In the genomic region with DNA sequence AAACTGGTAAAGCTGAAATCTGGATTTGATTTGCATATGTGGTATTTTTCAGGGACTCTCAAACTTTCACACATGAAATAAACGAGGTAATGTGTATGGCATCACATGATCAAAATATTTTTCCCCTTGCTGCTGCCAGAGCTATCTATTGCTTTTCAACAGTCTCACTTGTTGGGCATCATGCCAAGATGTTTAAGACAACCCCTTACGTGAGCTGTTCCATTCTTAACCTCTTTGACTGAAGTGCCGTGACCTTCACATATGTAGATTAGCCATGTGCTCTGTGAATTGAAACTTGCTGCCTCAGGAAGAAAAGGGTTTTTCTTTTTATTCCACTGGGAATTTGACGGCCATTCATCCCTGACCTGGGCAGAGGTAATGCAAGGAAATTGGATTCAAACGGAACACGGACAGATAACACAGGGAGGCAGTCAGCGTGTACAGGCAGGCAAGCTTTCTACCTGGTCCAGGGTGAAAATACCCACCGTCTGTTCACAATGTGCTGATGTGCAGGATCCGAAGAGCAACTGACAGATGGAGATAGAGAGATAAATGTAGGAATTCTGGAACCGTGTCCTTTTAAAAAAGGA, we compare ENCODE assay signal across 8 cellular contexts. TPM values are rescaled to one million over a fixed set of nuclear protein-coding genes. Genes with fewer than 3 reads are reported as not detected.
DNase-seq lines count a peak whose midpoint lies in the region; ATAC-seq and TF ChIP-seq lines count a peak whose summit lies in the region.

No MANE protein-coding gene starts in this region.

- peak overlapping the region; percentile 71 for H3K4me3 Mint-ChIP-seq in memory B cell

- TF ChIP-seq CTCF in astrocyte of the spinal cord (IDR thresholded peaks at IDR 0.05; ENCODE audit: low read depth, low read length), result no peak
- no peak for TF ChIP-seq CTCF in gastroesophageal sphincter (IDR thresholded peaks at IDR 0.05)

- peak; percentile 22 for DNase-seq in activated T-cell treated with anti-CD3 and anti-CD28 coated beads for 24 hours (ENCODE audit: low read depth)
- no peak for DNase-seq in activated T-cell treated with anti-CD3 and anti-CD28 coated beads, Interleukin-2, amount 50 U/mL, for 48 hours
- DNase-seq in NCI-H2029 treated with DMSO at 0.1 percent for 48 hours (lab: John Stamatoyannopoulos, UW), result peak; percentile 68
- peak; percentile 37 for DNase-seq in astrocyte of the spinal cord (ENCODE audit: low read depth, low spot score)
- peak in 1 of 2 donors; percentile 56 for DNase-seq in memory B cell (ENCODE audit: low spot score in 2 of 2)
- no peak for DNase-seq in activated gamma-delta T cell treated with Interleukin-2 at 50 U/mL for 16 hours

- H3K9me3 ChIP-seq in gastroesophageal sphincter, result no peaks in the 10 kb centered on the region

- H3K36me3 Mint-ChIP-seq in memory B cell, result peaks cover 5% of the 10 kb centered on the region

- TF ChIP-seq EP300 in gastroesophageal sphincter (IDR thresholded peaks at IDR 0.05), result no peak

- H3K4me1 ChIP-seq in gastroesophageal sphincter, result peaks cover 14 to 99% (median 46%) of the 10 kb centered on the region in 3 donors

- H3K27me3 Mint-ChIP-seq in memory B cell, result no peaks in the 10 kb centered on the region

- H3K4me3 ChIP-seq in astrocyte of the spinal cord (ENCODE audit: low read depth, low read length), result no peak overlapping the region
- H3K4me3 ChIP-seq in gastroesophageal sphincter, result no peak overlapping the region

- H3K4me1 Mint-ChIP-seq in memory B cell, result peaks cover 58% of the 10 kb centered on the region

- H3K36me3 ChIP-seq in gastroesophageal sphincter, result no peaks in the 10 kb centered on the region

- peak overlapping the region; percentile 92 for H3K27ac Mint-ChIP-seq in memory B cell

- in situ Hi-C loops in astrocyte of the spinal cord (cut with HindIII; ENCODE audit: low sequenced_read_pairs), result no loop called here

- WGBS in gastroesophageal sphincter (ENCODE audit: low coverage in 1 of 2), 2 donors, result 35 to 40% methylated on average over 10 of the region's 10 CpGs

- no peaks in the 10 kb centered on the region for H3K9me3 Mint-ChIP-seq in memory B cell

- H3K27me3 ChIP-seq in gastroesophageal sphincter, result no peaks in the 10 kb centered on the region

- no peak for TF ChIP-seq POLR2A in gastroesophageal sphincter (IDR thresholded peaks at IDR 0.05)

- no peak overlapping the region for H3K27ac ChIP-seq in gastroesophageal sphincter

- peak; percentile 66 for ATAC-seq in HG02798 (IDR thresholded peaks at IDR 0.05; ENCODE audit: poor library complexity, unreplicated experiment)
- ATAC-seq in memory B cell (ENCODE audit: low read depth), result peak; percentile 74
- no peak for ATAC-seq in gastroesophageal sphincter

RNA-seq across cellular contexts. Expression of gene ARID1B, which starts 14.2 kb away (rescaled TPM):
- total RNA-seq in gastroesophageal sphincter, result 100 to 1,000 TPM in 1 of 4 donors, 10 to 100 TPM in 3; 40.0 to 106 (median 79.7) TPM

Comparison
In these comparisons a context has a peak if more than half of its experiments do, and no peak if none do; other contexts are left out.
1. DNase-seq: peak in activated T-cell treated with anti-CD3 and anti-CD28 coated beads for 24 hours (single experiment), NCI-H2029 treated with DMSO at 0.1 percent for 48 hours (single experiment) and astrocyte of the spinal cord (single experiment); none in activated T-cell treated with anti-CD3 and anti-CD28 coated beads, Interleukin-2, amount 50 U/mL, for 48 hours (0 of 2) and activated gamma-delta T cell treated with Interleukin-2 at 50 U/mL for 16 hours (single experiment).